In genomic region chrX:44012484-44013096, GRCh38 we compare ENCODE assay signal across 10 cellular contexts. TPM values are rescaled to one million over a fixed set of nuclear protein-coding genes. Genes with fewer than 3 reads are reported as not detected.
DNase-seq lines count a peak whose midpoint lies in the region; ATAC-seq and TF ChIP-seq lines count a peak whose summit lies in the region.
"Had no signal": no experiment of that assay in that cellular context is flagged by ENCODE, and none has a peak within 500 bp of the region (broad histone marks: within the 10 kb centered on the region; RNA-seq: fewer than 3 reads in every experiment).

No MANE protein-coding gene starts in this region.

- H3K27ac ChIP-seq in right atrium auricular region (no peak overlapping the region), heart left ventricle (no peak overlapping the region)

- H3K4me3 ChIP-seq in right atrium auricular region (no peak overlapping the region), heart left ventricle (no peak overlapping the region)

- no peak for TF ChIP-seq CTCF in right atrium auricular region (IDR thresholded peaks at IDR 0.05)
- no peak for TF ChIP-seq CTCF in heart left ventricle (IDR thresholded peaks at IDR 0.05)

- intact Hi-C loops in Right ventricle myocardium inferior (cut with DNase I): no loop called here
- intact Hi-C loops in heart left ventricle (cut with DNase I): no loop called here

- H3K4me1 ChIP-seq in right atrium auricular region (no peaks in the 10 kb centered on the region), heart left ventricle (peaks cover 0 to 17% (median 0%) of the 10 kb centered on the region in 12 donors)

- no peaks in the 10 kb centered on the region for H3K36me3 ChIP-seq in right atrium auricular region
- H3K36me3 ChIP-seq in heart left ventricle: no peaks in the 10 kb centered on the region

- ATAC-seq in Right ventricle myocardium inferior: no peak
- peak in 3 of 4 donors; percentile 62 to 88 (median 63) for ATAC-seq in heart left ventricle
- ATAC-seq in GM21360 (IDR thresholded peaks at IDR 0.05; ENCODE audit: unreplicated experiment): no peak
- no peak for ATAC-seq in HG02870 (IDR thresholded peaks at IDR 0.05; ENCODE audit: unreplicated experiment)

- H3K9me3 ChIP-seq in right atrium auricular region (no peaks in the 10 kb centered on the region), heart left ventricle (peaks cover 0 to 3% (median 0%) of the 10 kb centered on the region in 12 donors)

- 53 to 68% (median 62%) methylated on average over 4 of the region's 4 CpGs for WGBS in heart left ventricle, 4 donors

- TF ChIP-seq POLR2A in heart left ventricle (IDR thresholded peaks at IDR 0.05): no peak

- DNase-seq in Right ventricle myocardium inferior (ENCODE audit: missing footprints) (peak; percentile 68), right atrium auricular region (ENCODE audit: low spot score) (no peak), heart left ventricle (peak in 4 of 5 donors; percentile 20 to 53 (median 35)), NCI-H446 treated with DMSO at 0.1 percent for 48 hours (lab: John Stamatoyannopoulos, UW) (no peak)
- peak; percentile 19 for DNase-seq in activated CD8-positive, alpha-beta memory T cell treated with anti-CD3 and anti-CD28 coated beads, Interleukin-2, amount 50 U/mL, for 4 hours
- DNase-seq in stimulated activated CD8-positive, alpha-beta memory T cell treated with anti-CD3 and anti-CD28 coated beads, Interleukin-15, amount 100 ng/mL, for 1 hour (ENCODE audit: low read depth): peak; percentile 5

- H3K27me3 ChIP-seq in right atrium auricular region: peaks cover 0 to 5% of the 10 kb centered on the region in 2 donors
- H3K27me3 ChIP-seq in heart left ventricle: peaks cover 0 to 12% (median 0%) of the 10 kb centered on the region in 9 donors

RNA-seq across cellular contexts. Expression of gene NDP, which starts 39.4 kb away (rescaled TPM):
- not detected for total RNA-seq in Right ventricle myocardium inferior
- under 1 TPM in 1 of 2 donors, not detected in 1; 0.20 TPM for total RNA-seq in right atrium auricular region
- total RNA-seq in heart left ventricle: under 1 TPM in 3 of 9 donors, not detected in 6; 0.19 to 0.27 (median 0.21) TPM
- polyA plus RNA-seq in heart left ventricle: under 1 TPM in 1 of 2 donors, not detected in 1; 0.19 TPM
- total RNA-seq: CD4-positive, CD25-positive, alpha-beta regulatory T cell; T-helper 1 cell treated with Interleukin-12 subunit alpha and Interleukin-12 subunit beta and Interleukin-4 antibody, amounts not matched to agents 30 ng/mL and 1 ng/mL, for 36 hours had no signal
- polyA plus RNA-seq: CD4-positive, CD25-positive, alpha-beta regulatory T cell had no signal

Comparison
In these comparisons a context has a peak if more than half of its experiments do, and no peak if none do; other contexts are left out.
1. ATAC-seq: peak in heart left ventricle (3 of 4); none in Right ventricle myocardium inferior (single experiment), GM21360 (single experiment) and HG02870 (single experiment).
2. DNase-seq: peak in Right ventricle myocardium inferior (single experiment), activated CD8-positive, alpha-beta memory T cell treated with anti-CD3 and anti-CD28 coated beads, Interleukin-2, amount 50 U/mL, for 4 hours (single experiment), heart left ventricle (4 of 5) and stimulated activated CD8-positive, alpha-beta memory T cell treated with anti-CD3 and anti-CD28 coated beads, Interleukin-15, amount 100 ng/mL, for 1 hour (single experiment); none in right atrium auricular region (single experiment) and NCI-H446 treated with DMSO at 0.1 percent for 48 hours (single experiment).